9 cellular contexts compared by ENCODE assay signal in genomic region chr7:1939434-1940401, GRCh38.
DNase-seq lines count a peak whose midpoint lies in the region; ATAC-seq and TF ChIP-seq lines count a peak whose summit lies in the region.
"Had no signal": no experiment of that assay in that cellular context is flagged by ENCODE, and none has a peak within 500 bp of the region (broad histone marks: within the 10 kb centered on the region; RNA-seq: fewer than 3 reads in every experiment).

No MANE protein-coding gene starts in this region.

- no peaks in the 10 kb centered on the region for H3K9me2 ChIP-seq in GM23248 (ENCODE audit: insufficient read depth)

- TF ChIP-seq POLR2A in testis (IDR thresholded peaks at IDR 0.05): no peak

- H3K9me3 ChIP-seq in right atrium auricular region (no peaks in the 10 kb centered on the region), mesenchymal stem cell (ENCODE audit: control insufficient read depth, low read length) (no peaks in the 10 kb centered on the region), testis (no peaks in the 10 kb centered on the region), GM23248 (ENCODE audit: low read depth) (no peaks in the 10 kb centered on the region)

- H3K79me2 ChIP-seq in GM23248 (ENCODE audit: insufficient read depth): no peaks in the 10 kb centered on the region

- H2BK12ac ChIP-seq in mesenchymal stem cell (ENCODE audit: low read length in 2 of 2): no peak overlapping the region

- H3K4me3 ChIP-seq in right atrium auricular region: peak overlapping the region in 1 of 2 donors; percentile 21
- peak overlapping the region in 1 of 2 experiments; percentile 56 for H3K4me3 ChIP-seq in mesenchymal stem cell (ENCODE audit: insufficient read depth in 1 of 2, low read depth in 1 of 2, low read length in 2 of 2)
- no peak overlapping the region for H3K4me3 ChIP-seq in testis
- H3K4me3 ChIP-seq in GM23248: no peak overlapping the region

- peak overlapping the region; percentile 68 for H2AK5ac ChIP-seq in mesenchymal stem cell (ENCODE audit: low read length, severe bottlenecking)

- H2BK5ac ChIP-seq in mesenchymal stem cell (ENCODE audit: low read depth, low read length, poor library complexity, severe bottlenecking): peak overlapping the region; percentile 74

- H3K4me2 ChIP-seq in mesenchymal stem cell (ENCODE audit: low read length, poor library complexity, severe bottlenecking) (peak overlapping the region; percentile 40), GM23248 (ENCODE audit: unreplicated experiment) (no peak overlapping the region)

- H3K9ac ChIP-seq in mesenchymal stem cell (ENCODE audit: low read length) (peak overlapping the region; percentile 80), GM23248 (no peak overlapping the region)

- H3F3A ChIP-seq in GM23248 (ENCODE audit: insufficient read depth): no peaks in the 10 kb centered on the region

- H3K79me1 ChIP-seq in mesenchymal stem cell (replicated peaks; ENCODE audit: low read length, poor library complexity, severe bottlenecking): peaks cover 14% of the 10 kb centered on the region

- no peaks in the 10 kb centered on the region for H3K36me3 ChIP-seq in right atrium auricular region
- H3K36me3 ChIP-seq in mesenchymal stem cell (ENCODE audit: control insufficient read depth in 1 of 2, insufficient read depth in 2 of 2, low read depth in 1 of 2, low read length in 2 of 2): peaks cover 0 to 20% of the 10 kb centered on the region in 2 experiments
- no peaks in the 10 kb centered on the region for H3K36me3 ChIP-seq in testis (ENCODE audit: low read depth, missing control alignments)
- no peaks in the 10 kb centered on the region for H3K36me3 ChIP-seq in GM23248 (ENCODE audit: low read depth)

- no peak overlapping the region for H2AFZ ChIP-seq in mesenchymal stem cell (ENCODE audit: low read depth, low read length)
- H2AFZ ChIP-seq in GM23248: no peak overlapping the region

- no peak overlapping the region for H2BK120ac ChIP-seq in mesenchymal stem cell (ENCODE audit: low read depth, low read length)

- intact Hi-C loops in Right ventricle myocardium superior (cut with DNase I): no loop called here
- intact Hi-C loops in testis (cut with DNase I; ENCODE audit: low total_unique reads): no loop called here

- H3K4me1 ChIP-seq in right atrium auricular region (peaks cover 0 to 10% of the 10 kb centered on the region in 2 donors), mesenchymal stem cell (ENCODE audit: control insufficient read depth, insufficient read depth, low read depth, low read length) (peaks cover 35% of the 10 kb centered on the region), testis (peaks cover 14% of the 10 kb centered on the region), GM23248 (ENCODE audit: insufficient read depth) (no peaks in the 10 kb centered on the region)

- no peaks in the 10 kb centered on the region for H4K20me1 ChIP-seq in GM23248 (ENCODE audit: insufficient read depth)

- H4K8ac ChIP-seq in mesenchymal stem cell (ENCODE audit: low read length): no peak overlapping the region

- TF ChIP-seq CTCF in right atrium auricular region (IDR thresholded peaks at IDR 0.05) (no peak), testis (IDR thresholded peaks at IDR 0.05) (no peak)

- DNase-seq in Right ventricle myocardium superior (peak; percentile 39), right atrium auricular region (ENCODE audit: low spot score) (no peak), activated T-cell treated with anti-CD3 and anti-CD28 coated beads for 48 hours (ENCODE audit: low read depth) (peak; percentile 15), mesenchymal stem cell (no peak), HuH-7.5 (ENCODE audit: low spot score) (no peak), testis (no peak), GM23248 (no peak)

- peak overlapping the region in 1 of 2 experiments; percentile 23 for H3K14ac ChIP-seq in mesenchymal stem cell (ENCODE audit: low read length in 2 of 2)

- H3K27ac ChIP-seq in right atrium auricular region (no peak overlapping the region), mesenchymal stem cell (ENCODE audit: low read length, poor library complexity, severe bottlenecking) (peak overlapping the region; percentile 21), testis (peak overlapping the region in 1 of 2 donors; percentile 39), GM23248 (no peak overlapping the region)
- H3K27ac ChIP-seq: C4-2B had no signal

- 94% methylated on average over 28 of the region's 28 CpGs for WGBS in mesenchymal stem cell
- WGBS in testis, 2 donors: 80 to 81% methylated on average over 18 to 27 of the region's 28 CpGs
- WGBS in GM23248 (ENCODE audit: low coverage in 1 of 2, low lambda C conversion rate in 2 of 2, missing lambda C conversion rate in 2 of 2), 2 experiments: 87 to 91% methylated on average over 25 to 27 of the region's 28 CpGs

- H3K4ac ChIP-seq in mesenchymal stem cell (ENCODE audit: low read depth in 1 of 2, low read length in 2 of 2): no peak overlapping the region

- in situ Hi-C loops in GM23248 (cut with MboI): no loop called here

- no peak overlapping the region for H3K18ac ChIP-seq in mesenchymal stem cell (ENCODE audit: low read depth in 1 of 2, low read length in 2 of 2)

- H3K27me3 ChIP-seq in right atrium auricular region: no peaks in the 10 kb centered on the region
- no peaks in the 10 kb centered on the region for H3K27me3 ChIP-seq in mesenchymal stem cell (ENCODE audit: control insufficient read depth in 1 of 2, insufficient read depth in 1 of 2, low read length in 2 of 2)
- H3K27me3 ChIP-seq in testis: no peaks in the 10 kb centered on the region
- H3K27me3 ChIP-seq in GM23248 (replicated peaks; ENCODE audit: insufficient read depth): no peaks in the 10 kb centered on the region

- peak; percentile 18 for ATAC-seq in Right ventricle myocardium superior (ENCODE audit: poor library complexity)
- peak; percentile 8 for ATAC-seq in HG03175 (IDR thresholded peaks at IDR 0.05; ENCODE audit: unreplicated experiment)

- no peak overlapping the region for H2BK15ac ChIP-seq in mesenchymal stem cell (ENCODE audit: low read depth, poor library complexity, severe bottlenecking)

- no peak overlapping the region for H4K91ac ChIP-seq in mesenchymal stem cell (ENCODE audit: low read length)

- H3K23ac ChIP-seq in mesenchymal stem cell (ENCODE audit: low read length in 2 of 2): no peak overlapping the region

Comparison
In these comparisons a context has a peak if more than half of its experiments do, and no peak if none do; other contexts are left out.
1. DNase-seq: peak in Right ventricle myocardium superior (single experiment) and activated T-cell treated with anti-CD3 and anti-CD28 coated beads for 48 hours (single experiment); none in right atrium auricular region (single experiment), mesenchymal stem cell (single experiment), HuH-7.5 (single experiment), testis (single experiment) and GM23248 (single experiment).